ENCODE assay signal across 17 cellular contexts in the genomic region with DNA sequence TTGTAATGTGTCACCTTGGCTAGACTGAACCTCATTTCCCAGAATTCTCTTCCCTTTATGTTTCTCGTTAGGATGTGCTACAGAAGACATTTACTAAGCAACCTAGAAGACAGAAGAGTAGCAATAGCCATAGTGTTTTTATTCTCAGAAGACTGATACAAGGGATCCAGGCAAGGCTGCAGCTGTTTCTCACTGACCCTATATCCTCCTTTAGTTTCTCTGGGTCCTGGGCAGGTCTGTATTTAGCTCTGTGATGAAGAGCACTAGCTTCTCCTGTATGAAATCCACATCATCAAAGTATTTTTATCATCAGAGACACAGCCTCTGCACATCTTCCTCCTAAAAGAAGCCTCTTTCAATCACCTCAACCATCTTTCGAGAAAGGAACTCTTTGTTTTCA.
DNase-seq lines count a peak whose midpoint lies in the region; ATAC-seq and TF ChIP-seq lines count a peak whose summit lies in the region.
"Had no signal": no experiment of that assay in that cellular context is flagged by ENCODE, and none has a peak within 500 bp of the region (broad histone marks: within the 10 kb centered on the region; RNA-seq: fewer than 3 reads in every experiment).

No MANE protein-coding gene starts in this region.

- H3K4me3 Mint-ChIP-seq in activated T-cell treated with anti-CD3 and anti-CD28 coated beads, Interleukin-2, amount 50 U/mL, for 72 hours, result peak overlapping the region; percentile 24 to 56
- H3K4me3 Mint-ChIP-seq in activated CD4-positive, alpha-beta memory T cell treated with anti-CD3 and anti-CD28 coated beads, Interleukin-2, amount 10 ng/mL, durations not matched to agents 7 days and 5 days, result no peak overlapping the region
- peak overlapping the region; percentile 36 for H3K4me3 Mint-ChIP-seq in central memory CD8-positive, alpha-beta T cell
- H3K4me3 Mint-ChIP-seq: IgD-negative memory B cell had no signal

- no peak overlapping the region for H3K27ac ChIP-seq in dorsolateral prefrontal cortex
- H3K27ac ChIP-seq: epithelial cell of prostate, tibial nerve had no signal

- ATAC-seq in activated T-cell treated with anti-CD3 and anti-CD28 coated beads, Interleukin-2, amount 50 U/mL, for 72 hours (replicated peaks in 1 of 2), result peak; percentile 12
- no peak for ATAC-seq in central memory CD8-positive, alpha-beta T cell (replicated peaks; ENCODE audit: extremely low read depth, poor library complexity, severe bottlenecking)
- ATAC-seq in GM19463 (IDR thresholded peaks at IDR 0.05; ENCODE audit: unreplicated experiment), result no peak
- ATAC-seq: left ventricle myocardium superior had no signal

- H3K27me3 ChIP-seq in dorsolateral prefrontal cortex, result no peaks in the 10 kb centered on the region
- H3K27me3 ChIP-seq: tibial nerve had no signal

- H3K4me3 ChIP-seq in dorsolateral prefrontal cortex, result no peak overlapping the region
- H3K4me3 ChIP-seq: tibial nerve had no signal

- POLR2A ChIA-PET in activated CD4-positive, alpha-beta memory T cell treated with anti-CD3 and anti-CD28 coated beads, Interleukin-2, amount 10 ng/mL, durations not matched to agents 7 days and 5 days (lab: Charles Lee), result interaction anchor here (0.9 to 3.7 kb wide), 6 partner anchors 15 to 124 kb away, joined by 3 to 27 read pairs (median 4); a partner anchor contains a TSS

- H3K9me3 Mint-ChIP-seq in activated T-cell treated with anti-CD3 and anti-CD28 coated beads, Interleukin-2, amount 50 U/mL, for 72 hours, result peaks cover 0 to 1% of the 10 kb centered on the region in 2 donors
- peaks cover 9% of the 10 kb centered on the region for H3K9me3 Mint-ChIP-seq in activated CD4-positive, alpha-beta memory T cell treated with anti-CD3 and anti-CD28 coated beads, Interleukin-2, amount 10 ng/mL, durations not matched to agents 7 days and 5 days
- H3K9me3 Mint-ChIP-seq in central memory CD8-positive, alpha-beta T cell, result no peaks in the 10 kb centered on the region

- peaks cover 38% of the 10 kb centered on the region for H3K4me1 Mint-ChIP-seq in activated T-cell treated with anti-CD3 and anti-CD28 coated beads, Interleukin-2, amount 50 U/mL, for 72 hours (ENCODE audit: low read depth)
- H3K4me1 Mint-ChIP-seq in activated CD4-positive, alpha-beta memory T cell treated with anti-CD3 and anti-CD28 coated beads, Interleukin-2, amount 10 ng/mL, durations not matched to agents 7 days and 5 days, result peaks cover 42% of the 10 kb centered on the region
- peaks cover 24% of the 10 kb centered on the region for H3K4me1 Mint-ChIP-seq in central memory CD8-positive, alpha-beta T cell

- peaks cover 12 to 13% of the 10 kb centered on the region in 2 donors for H3K36me3 Mint-ChIP-seq in activated T-cell treated with anti-CD3 and anti-CD28 coated beads, Interleukin-2, amount 50 U/mL, for 72 hours (ENCODE audit: insufficient read depth in 2 of 2)
- peaks cover 54% of the 10 kb centered on the region for H3K36me3 Mint-ChIP-seq in activated CD4-positive, alpha-beta memory T cell treated with anti-CD3 and anti-CD28 coated beads, Interleukin-2, amount 10 ng/mL, durations not matched to agents 7 days and 5 days (ENCODE audit: low read depth)
- H3K36me3 Mint-ChIP-seq in central memory CD8-positive, alpha-beta T cell (ENCODE audit: insufficient read depth), result peaks cover 7% of the 10 kb centered on the region

- DNase-seq in activated T-cell treated with anti-CD3 and anti-CD28 coated beads, Interleukin-2, amount 50 U/mL, for 72 hours, result no peak
- DNase-seq in activated T-cell treated with anti-CD3 and anti-CD28 coated beads for 4 hours (no peak), dorsolateral prefrontal cortex (no peak), retina (no peak)
- DNase-seq in activated CD4-positive, alpha-beta memory T cell treated with anti-CD3 and anti-CD28 coated beads, Interleukin-2, amount 10 ng/mL, durations not matched to agents 7 days and 5 days, result no peak
- DNase-seq in central memory CD8-positive, alpha-beta T cell (ENCODE audit: low spot score in 2 of 2), result no peak
- DNase-seq: activated gamma-delta T cell, DMS79, left ventricle myocardium superior, NCI-H1092, NCI-H187, NCI-H526, SW 1271 had no signal

- intact Hi-C loops in dorsolateral prefrontal cortex (cut with DNase I), result no loop called here

- H3K27ac Mint-ChIP-seq in activated T-cell treated with anti-CD3 and anti-CD28 coated beads, Interleukin-2, amount 50 U/mL, for 72 hours, result peak overlapping the region; percentile 83
- H3K27ac Mint-ChIP-seq in activated CD4-positive, alpha-beta memory T cell treated with anti-CD3 and anti-CD28 coated beads, Interleukin-2, amount 10 ng/mL, durations not matched to agents 7 days and 5 days, result peak overlapping the region; percentile 90
- peak overlapping the region; percentile 41 for H3K27ac Mint-ChIP-seq in central memory CD8-positive, alpha-beta T cell (ENCODE audit: low read depth)
- H3K27ac Mint-ChIP-seq: IgD-negative memory B cell had no signal

- no peaks in the 10 kb centered on the region for H3K27me3 Mint-ChIP-seq in activated T-cell treated with anti-CD3 and anti-CD28 coated beads, Interleukin-2, amount 50 U/mL, for 72 hours (ENCODE audit: low read depth)
- H3K27me3 Mint-ChIP-seq in activated CD4-positive, alpha-beta memory T cell treated with anti-CD3 and anti-CD28 coated beads, Interleukin-2, amount 10 ng/mL, durations not matched to agents 7 days and 5 days, result no peaks in the 10 kb centered on the region
- no peaks in the 10 kb centered on the region for H3K27me3 Mint-ChIP-seq in central memory CD8-positive, alpha-beta T cell
- H3K27me3 Mint-ChIP-seq: IgD-negative memory B cell had no signal

- no peak for TF ChIP-seq CTCF in dorsolateral prefrontal cortex (IDR thresholded peaks at IDR 0.05 in 54 of 56, conservative IDR thresholded peaks at IDR 0.05 in 2 of 56; ENCODE audit: low read depth in 1 of 56, partially characterized antibody in 56 of 56)

- CTCF ChIA-PET in activated CD4-positive, alpha-beta memory T cell treated with anti-CD3 and anti-CD28 coated beads, Interleukin-2, amount 10 ng/mL, durations not matched to agents 7 days and 5 days (lab: Charles Lee), result interaction anchor here (1.2 to 2.3 kb wide), 3 partner anchors 27 to 75 kb away, joined by 3 to 12 read pairs (median 3); no protein-coding TSS in a partner anchor

Comparison
In these comparisons a context has a peak if more than half of its experiments do, and no peak if none do; other contexts are left out.
1. ATAC-seq: peak in activated T-cell treated with anti-CD3 and anti-CD28 coated beads, Interleukin-2, amount 50 U/mL, for 72 hours (2 of 2); none in central memory CD8-positive, alpha-beta T cell (single experiment) and GM19463 (single experiment).
2. Peak in every context shown above with its lines, with median percentiles within 50 percentile points of each other: H3K27ac Mint-ChIP-seq.